Comparison of ENCODE assay signal across 10 cellular contexts in genomic region chr7:27191716-27192545, GRCh38. TPM values are rescaled to one million over a fixed set of nuclear protein-coding genes. Genes with fewer than 3 reads are reported as not detected.
DNase-seq lines count a peak whose midpoint lies in the region; FAIRE-seq and TF ChIP-seq lines count a peak whose summit lies in the region.
"Had no signal": no experiment of that assay in that cellular context is flagged by ENCODE, and none has a peak within 500 bp of the region (broad histone marks: within the 10 kb centered on the region; RNA-seq: fewer than 3 reads in every experiment).

No MANE protein-coding gene starts in this region.

- peaks cover 2% of the 10 kb centered on the region; the same call in 1 of the 2 replicates for H3F3A ChIP-seq in GM23248 (ENCODE audit: insufficient read depth)

- DNase-seq in GM23248: no peak
- DNase-seq in activated CD4-positive, alpha-beta memory T cell treated with anti-CD3 and anti-CD28 coated beads for 36 hours: no peak
- no peak for DNase-seq in keratinocyte (ENCODE audit: low read depth, low spot score)
- DNase-seq in activated T-helper 1 cell treated with anti-CD3 and anti-CD28 coated beads, Interleukin-12 subunit alpha, Interleukin-12 subunit beta, Interleukin-2, Interleukin-4 antibody, amounts not matched to agents 30 ng/mL and 10 ng/mL and 1 ng/mL, durations not matched to agents 14 hours and 24 hours and 36 hours (ENCODE audit: low spot score): no peak
- no peak for DNase-seq in activated T-helper 2 cell treated with anti-CD3 and anti-CD28 coated beads, Interferon-gamma antibody, Interleukin-2, Interleukin-4, amounts not matched to agents 10 μg/mL and 5 μg/mL and 100 μg/mL, durations not matched to agents 14 hours and 24 hours and 36 hours (ENCODE audit: low spot score)
- no peak for DNase-seq in SKM-1 (lab: John Stamatoyannopoulos, UW; ENCODE audit: unreplicated experiment)
- DNase-seq in AG08396 (ENCODE audit: low spot score): no peak

- H3K27ac Mint-ChIP-seq in activated CD4-positive, alpha-beta memory T cell treated with anti-CD3 and anti-CD28 coated beads for 36 hours: no peak overlapping the region
- no peak overlapping the region for H3K27ac Mint-ChIP-seq in activated T-helper 1 cell treated with anti-CD3 and anti-CD28 coated beads, Interleukin-12 subunit alpha, Interleukin-12 subunit beta, Interleukin-2, Interleukin-4 antibody, amounts not matched to agents 30 ng/mL and 10 ng/mL and 1 ng/mL, durations not matched to agents 14 hours and 24 hours and 36 hours
- no peak overlapping the region for H3K27ac Mint-ChIP-seq in activated T-helper 2 cell treated with anti-CD3 and anti-CD28 coated beads, Interferon-gamma antibody, Interleukin-2, Interleukin-4, amounts not matched to agents 10 μg/mL and 5 μg/mL and 100 μg/mL, durations not matched to agents 14 hours and 24 hours and 36 hours
- H3K27ac Mint-ChIP-seq: progenitor cell of endocrine pancreas had no signal

- H3K4me1 ChIP-seq in GM23248 (ENCODE audit: insufficient read depth) (no peaks in the 10 kb centered on the region), keratinocyte (ENCODE audit: control insufficient read depth, extremely low read depth, insufficient read depth, low read length) (peaks cover 6% of the 10 kb centered on the region), skeletal muscle tissue (ENCODE audit: control insufficient read depth in 3 of 3, insufficient read depth in 3 of 3, low read length in 3 of 3) (peaks cover 2 to 42% (median 16%) of the 10 kb centered on the region in 3 donors)

- no peaks in the 10 kb centered on the region for H3K9me3 Mint-ChIP-seq in activated CD4-positive, alpha-beta memory T cell treated with anti-CD3 and anti-CD28 coated beads for 36 hours
- H3K9me3 Mint-ChIP-seq in activated T-helper 1 cell treated with anti-CD3 and anti-CD28 coated beads, Interleukin-12 subunit alpha, Interleukin-12 subunit beta, Interleukin-2, Interleukin-4 antibody, amounts not matched to agents 30 ng/mL and 10 ng/mL and 1 ng/mL, durations not matched to agents 14 hours and 24 hours and 36 hours: no peaks in the 10 kb centered on the region
- H3K9me3 Mint-ChIP-seq in activated T-helper 2 cell treated with anti-CD3 and anti-CD28 coated beads, Interferon-gamma antibody, Interleukin-2, Interleukin-4, amounts not matched to agents 10 μg/mL and 5 μg/mL and 100 μg/mL, durations not matched to agents 14 hours and 24 hours and 36 hours: no peaks in the 10 kb centered on the region

- FAIRE-seq in keratinocyte (lab: Jason Lieb, UNC): no peak

- H3K27ac ChIP-seq in GM23248 (no peak overlapping the region), keratinocyte (ENCODE audit: control insufficient read depth, insufficient read depth, low read length) (no peak overlapping the region), skeletal muscle tissue (ENCODE audit: low read depth, low read length) (peak overlapping the region; percentile 56)

- H3K79me2 ChIP-seq in GM23248 (ENCODE audit: insufficient read depth): no peaks in the 10 kb centered on the region
- no peaks in the 10 kb centered on the region for H3K79me2 ChIP-seq in keratinocyte (ENCODE audit: control insufficient read depth, insufficient read depth, low read length)

- H3K36me3 Mint-ChIP-seq in activated CD4-positive, alpha-beta memory T cell treated with anti-CD3 and anti-CD28 coated beads for 36 hours: no peaks in the 10 kb centered on the region
- no peaks in the 10 kb centered on the region for H3K36me3 Mint-ChIP-seq in activated T-helper 1 cell treated with anti-CD3 and anti-CD28 coated beads, Interleukin-12 subunit alpha, Interleukin-12 subunit beta, Interleukin-2, Interleukin-4 antibody, amounts not matched to agents 30 ng/mL and 10 ng/mL and 1 ng/mL, durations not matched to agents 14 hours and 24 hours and 36 hours (ENCODE audit: low read depth)
- no peaks in the 10 kb centered on the region for H3K36me3 Mint-ChIP-seq in activated T-helper 2 cell treated with anti-CD3 and anti-CD28 coated beads, Interferon-gamma antibody, Interleukin-2, Interleukin-4, amounts not matched to agents 10 μg/mL and 5 μg/mL and 100 μg/mL, durations not matched to agents 14 hours and 24 hours and 36 hours (ENCODE audit: low read depth)

- H3K4me1 Mint-ChIP-seq in activated CD4-positive, alpha-beta memory T cell treated with anti-CD3 and anti-CD28 coated beads for 36 hours (ENCODE audit: low read depth): peaks cover 36% of the 10 kb centered on the region
- no peaks in the 10 kb centered on the region for H3K4me1 Mint-ChIP-seq in activated T-helper 1 cell treated with anti-CD3 and anti-CD28 coated beads, Interleukin-12 subunit alpha, Interleukin-12 subunit beta, Interleukin-2, Interleukin-4 antibody, amounts not matched to agents 30 ng/mL and 10 ng/mL and 1 ng/mL, durations not matched to agents 14 hours and 24 hours and 36 hours (ENCODE audit: low read depth)
- H3K4me1 Mint-ChIP-seq in activated T-helper 2 cell treated with anti-CD3 and anti-CD28 coated beads, Interferon-gamma antibody, Interleukin-2, Interleukin-4, amounts not matched to agents 10 μg/mL and 5 μg/mL and 100 μg/mL, durations not matched to agents 14 hours and 24 hours and 36 hours (ENCODE audit: low read depth): peaks cover 8% of the 10 kb centered on the region

- no peaks in the 10 kb centered on the region for H3K9me2 ChIP-seq in GM23248 (ENCODE audit: insufficient read depth)

- H3K9me3 ChIP-seq in GM23248 (ENCODE audit: low read depth) (no peaks in the 10 kb centered on the region), keratinocyte (ENCODE audit: control insufficient read depth, low read depth, low read length) (no peaks in the 10 kb centered on the region), skeletal muscle tissue (ENCODE audit: control insufficient read depth in 3 of 3, low read length in 3 of 3) (no peaks in the 10 kb centered on the region)

- H3K4me3 ChIP-seq in GM23248 (peak overlapping the region; percentile 74), keratinocyte (ENCODE audit: control insufficient read depth in 2 of 3, extremely low read depth in 1 of 3, insufficient read depth in 2 of 3, low read depth in 1 of 3, low read length in 3 of 3) (no peak overlapping the region), skeletal muscle tissue (ENCODE audit: low read length in 3 of 3) (peak overlapping the region in 2 of 3 donors; percentile 51 to 78)

- peak overlapping the region; percentile 84 for H2AFZ ChIP-seq in GM23248
- no peak overlapping the region for H2AFZ ChIP-seq in keratinocyte (ENCODE audit: control insufficient read depth, low read length)

- intact Hi-C loops in activated CD4-positive, alpha-beta memory T cell treated with anti-CD3 and anti-CD28 coated beads for 36 hours (cut with micrococcal nuclease): no loop called here
- intact Hi-C loops in activated T-helper 1 cell treated with anti-CD3 and anti-CD28 coated beads, Interleukin-12 subunit alpha, Interleukin-12 subunit beta, Interleukin-2, Interleukin-4 antibody, amounts not matched to agents 30 ng/mL and 10 ng/mL and 1 ng/mL, durations not matched to agents 14 hours and 24 hours and 36 hours (cut with micrococcal nuclease): loop anchor here (10.0 kb wide), 1 partner anchor 1337 kb away; no protein-coding TSS in a partner anchor
- intact Hi-C loops in activated T-helper 2 cell treated with anti-CD3 and anti-CD28 coated beads, Interferon-gamma antibody, Interleukin-2, Interleukin-4, amounts not matched to agents 10 μg/mL and 5 μg/mL and 100 μg/mL, durations not matched to agents 14 hours and 24 hours and 36 hours (cut with micrococcal nuclease): loop anchor here (10.0 kb wide), 1 partner anchor 593 kb away; no protein-coding TSS in a partner anchor

- 90 to 94% methylated on average over 36 to 43 of the region's 43 CpGs for WGBS in GM23248 (ENCODE audit: low coverage in 1 of 2, low lambda C conversion rate in 2 of 2, missing lambda C conversion rate in 2 of 2), 2 experiments

- H3K9me1 ChIP-seq in keratinocyte (ENCODE audit: control insufficient read depth, extremely low read depth, insufficient read depth, low read length): no peaks in the 10 kb centered on the region

- dilution Hi-C loops in keratinocyte (cut with MboI; ENCODE audit: extremely low pct_ligation_motif_present, low sequenced_read_pairs): no loop called here

- H4K20me1 ChIP-seq in GM23248 (ENCODE audit: insufficient read depth) (no peaks in the 10 kb centered on the region), keratinocyte (ENCODE audit: control insufficient read depth, extremely low read depth, insufficient read depth, low read length) (no peaks in the 10 kb centered on the region)

- POLR2A ChIA-PET in activated CD4-positive, alpha-beta memory T cell treated with anti-CD3 and anti-CD28 coated beads for 36 hours (lab: Charles Lee): no interaction called here

- H3K36me3 ChIP-seq in GM23248 (ENCODE audit: low read depth): no peaks in the 10 kb centered on the region
- no peaks in the 10 kb centered on the region for H3K36me3 ChIP-seq in keratinocyte (ENCODE audit: control insufficient read depth in 2 of 2, extremely low read depth in 1 of 2, insufficient read depth in 2 of 2, low read length in 2 of 2)
- no peaks in the 10 kb centered on the region for H3K36me3 ChIP-seq in skeletal muscle tissue (ENCODE audit: control insufficient read depth in 3 of 3, insufficient read depth in 3 of 3, low read length in 3 of 3)

- peaks cover 78% of the 10 kb centered on the region for H3K27me3 Mint-ChIP-seq in activated CD4-positive, alpha-beta memory T cell treated with anti-CD3 and anti-CD28 coated beads for 36 hours
- H3K27me3 Mint-ChIP-seq in activated T-helper 1 cell treated with anti-CD3 and anti-CD28 coated beads, Interleukin-12 subunit alpha, Interleukin-12 subunit beta, Interleukin-2, Interleukin-4 antibody, amounts not matched to agents 30 ng/mL and 10 ng/mL and 1 ng/mL, durations not matched to agents 14 hours and 24 hours and 36 hours (ENCODE audit: insufficient read depth): peaks cover 85% of the 10 kb centered on the region
- H3K27me3 Mint-ChIP-seq in activated T-helper 2 cell treated with anti-CD3 and anti-CD28 coated beads, Interferon-gamma antibody, Interleukin-2, Interleukin-4, amounts not matched to agents 10 μg/mL and 5 μg/mL and 100 μg/mL, durations not matched to agents 14 hours and 24 hours and 36 hours (ENCODE audit: low read depth): peaks cover 88% of the 10 kb centered on the region

- H3K27me3 ChIP-seq in GM23248 (replicated peaks; ENCODE audit: insufficient read depth) (no peaks in the 10 kb centered on the region), keratinocyte (ENCODE audit: control insufficient read depth, extremely low read depth, insufficient read depth, low read length) (peaks cover 94% of the 10 kb centered on the region), skeletal muscle tissue (ENCODE audit: control insufficient read depth in 3 of 3, insufficient read depth in 3 of 3, low read length in 3 of 3) (peaks cover 20 to 71% (median 32%) of the 10 kb centered on the region in 3 donors)

- H3K4me2 ChIP-seq in GM23248 (ENCODE audit: unreplicated experiment) (peak overlapping the region; percentile 83), keratinocyte (ENCODE audit: control insufficient read depth, extremely low read depth, insufficient read depth, low read depth, low read length) (peak overlapping the region; percentile 79)

- CTCF ChIA-PET in activated CD4-positive, alpha-beta memory T cell treated with anti-CD3 and anti-CD28 coated beads for 36 hours (lab: Charles Lee): interaction anchor here (0.7 to 3.5 kb wide), 6 partner anchors 12 to 729 kb away, joined by 3 to 15 read pairs (median 4); no protein-coding TSS in a partner anchor

- no peak for TF ChIP-seq CTCF in keratinocyte (optimal IDR thresholded peaks at IDR 0.05 in 1 of 3, IDR thresholded peaks at IDR 0.05 in 1 of 3, conservative IDR thresholded peaks at IDR 0.05 in 1 of 3; ENCODE audit: extremely low read depth in 1 of 3, insufficient read depth in 2 of 3, low read length in 3 of 3)

- in situ Hi-C loops in GM23248 (cut with MboI): loop anchor here (10.0 kb wide), 1 partner anchor 903 kb away; no protein-coding TSS in a partner anchor

- H3K9ac ChIP-seq in GM23248 (peak overlapping the region; percentile 74), keratinocyte (ENCODE audit: control insufficient read depth, extremely low read depth, insufficient read depth, low read length) (no peak overlapping the region), skeletal muscle tissue (ENCODE audit: low read depth in 1 of 3, low read length in 3 of 3) (peak overlapping the region in 2 of 3 donors; percentile 56 to 92)

- peak overlapping the region; percentile 32 for H3K4me3 Mint-ChIP-seq in activated CD4-positive, alpha-beta memory T cell treated with anti-CD3 and anti-CD28 coated beads for 36 hours
- no peak overlapping the region for H3K4me3 Mint-ChIP-seq in activated T-helper 1 cell treated with anti-CD3 and anti-CD28 coated beads, Interleukin-12 subunit alpha, Interleukin-12 subunit beta, Interleukin-2, Interleukin-4 antibody, amounts not matched to agents 30 ng/mL and 10 ng/mL and 1 ng/mL, durations not matched to agents 14 hours and 24 hours and 36 hours
- no peak overlapping the region for H3K4me3 Mint-ChIP-seq in activated T-helper 2 cell treated with anti-CD3 and anti-CD28 coated beads, Interferon-gamma antibody, Interleukin-2, Interleukin-4, amounts not matched to agents 10 μg/mL and 5 μg/mL and 100 μg/mL, durations not matched to agents 14 hours and 24 hours and 36 hours (ENCODE audit: low read depth)

RNA-seq across cellular contexts. Expression of gene HOXA11, which starts 6.9 kb away (rescaled TPM):
- 8.3 and 10.5 TPM in 2 replicates for total RNA-seq in GM23248 (2014; rRNA removed; shearing (Covaris generic))
- polyA plus RNA-seq in GM23248 (2016; fragmentation: Nextera tagmentation; extraction: Ambion mirVana) (8.0 and 8.4 TPM in 2 replicates), keratinocyte (0.07 to 0.18 TPM (median 0.14 TPM) in 3 replicates)
- not detected for total RNA-seq in activated CD4-positive, alpha-beta memory T cell treated with anti-CD3 and anti-CD28 coated beads for 36 hours
- not detected for polyA plus RNA-seq in keratinocyte (2011; ENCODE audit: low read depth)
- 0.17 and 0.19 TPM in 2 replicates for polyA plus RNA-seq in keratinocyte (2011; cell fraction: cytosol; rRNA removed)
- polyA plus RNA-seq in keratinocyte (2011; cell fraction: nucleus; rRNA removed): 0.13 TPM in 2 replicates
- 0.16 and 0.27 TPM in 2 replicates for polyA plus RNA-seq in keratinocyte (2012; ENCODE audit: low replicate concordance)
- not detected in 3 replicates for polyA minus RNA-seq in keratinocyte
- not detected for polyA minus RNA-seq in keratinocyte (2011; cell fraction: cytosol; rRNA and poly(A)+ RNA removed)
- polyA minus RNA-seq in keratinocyte (2011; cell fraction: nucleus; rRNA and poly(A)+ RNA removed): not detected in 2 replicates
- total RNA-seq in skeletal muscle tissue: 2.1 TPM
- total RNA-seq in activated T-helper 1 cell treated with anti-CD3 and anti-CD28 coated beads, Interleukin-12 subunit alpha, Interleukin-12 subunit beta, Interleukin-2, Interleukin-4 antibody, amounts not matched to agents 30 ng/mL and 10 ng/mL and 1 ng/mL, durations not matched to agents 14 hours and 24 hours and 36 hours: not detected in 2 replicates
- not detected in 2 replicates for total RNA-seq in activated T-helper 2 cell treated with anti-CD3 and anti-CD28 coated beads, Interferon-gamma antibody, Interleukin-2, Interleukin-4, amounts not matched to agents 10 μg/mL and 5 μg/mL and 100 μg/mL, durations not matched to agents 14 hours and 24 hours and 36 hours
- total RNA-seq: progenitor cell of endocrine pancreas, temporal lobe had no signal

RNA-seq across cellular contexts. Expression of gene HOXA13, which starts 8.0 kb away (rescaled TPM):
- total RNA-seq in GM23248 (2014; rRNA removed; shearing (Covaris generic)): 0.13 and 0.43 TPM in 2 replicates
- polyA plus RNA-seq in GM23248 (2016; fragmentation: Nextera tagmentation; extraction: Ambion mirVana) (0.13 and 0.15 TPM in 2 replicates), keratinocyte (not detected in 3 replicates)
- not detected for total RNA-seq in activated CD4-positive, alpha-beta memory T cell treated with anti-CD3 and anti-CD28 coated beads for 36 hours
- polyA plus RNA-seq in keratinocyte (2011; ENCODE audit: low read depth): not detected
- polyA plus RNA-seq in keratinocyte (2011; cell fraction: cytosol; rRNA removed): not detected in 2 replicates
- polyA plus RNA-seq in keratinocyte (2011; cell fraction: nucleus; rRNA removed): not detected in 2 replicates
- not detected in 2 replicates for polyA plus RNA-seq in keratinocyte (2012; ENCODE audit: low replicate concordance)
- not detected in 3 replicates for polyA minus RNA-seq in keratinocyte
- polyA minus RNA-seq in keratinocyte (2011; cell fraction: cytosol; rRNA and poly(A)+ RNA removed): not detected
- polyA minus RNA-seq in keratinocyte (2011; cell fraction: nucleus; rRNA and poly(A)+ RNA removed): not detected in 2 replicates
- 0.52 TPM for total RNA-seq in skeletal muscle tissue
- not detected in 2 replicates for total RNA-seq in activated T-helper 1 cell treated with anti-CD3 and anti-CD28 coated beads, Interleukin-12 subunit alpha, Interleukin-12 subunit beta, Interleukin-2, Interleukin-4 antibody, amounts not matched to agents 30 ng/mL and 10 ng/mL and 1 ng/mL, durations not matched to agents 14 hours and 24 hours and 36 hours
- not detected in 2 replicates for total RNA-seq in activated T-helper 2 cell treated with anti-CD3 and anti-CD28 coated beads, Interferon-gamma antibody, Interleukin-2, Interleukin-4, amounts not matched to agents 10 μg/mL and 5 μg/mL and 100 μg/mL, durations not matched to agents 14 hours and 24 hours and 36 hours
- total RNA-seq: progenitor cell of endocrine pancreas, temporal lobe had no signal

RNA-seq across cellular contexts. Expression of gene HOXA10, which starts 17.8 kb away (rescaled TPM):
- 27.4 and 29.3 TPM in 2 replicates for total RNA-seq in GM23248 (2014; rRNA removed; shearing (Covaris generic))
- 27.1 and 28.0 TPM in 2 replicates for polyA plus RNA-seq in GM23248 (2016; fragmentation: Nextera tagmentation; extraction: Ambion mirVana)
- not detected for total RNA-seq in activated CD4-positive, alpha-beta memory T cell treated with anti-CD3 and anti-CD28 coated beads for 36 hours
- polyA plus RNA-seq in keratinocyte: 1.6 to 4.5 TPM (median 2.4 TPM) in 3 replicates
- polyA plus RNA-seq in keratinocyte (2011; ENCODE audit: low read depth): 0.40 TPM
- polyA plus RNA-seq in keratinocyte (2011; cell fraction: cytosol; rRNA removed): 2.0 and 2.2 TPM in 2 replicates
- polyA plus RNA-seq in keratinocyte (2011; cell fraction: nucleus; rRNA removed): 2.0 and 2.1 TPM in 2 replicates
- polyA plus RNA-seq in keratinocyte (2012; ENCODE audit: low replicate concordance): 2.5 and 9.5 TPM in 2 replicates
- polyA minus RNA-seq in keratinocyte: 1.9 to 5.1 TPM (median 3.0 TPM) in 3 replicates
- not detected for polyA minus RNA-seq in keratinocyte (2011; cell fraction: cytosol; rRNA and poly(A)+ RNA removed)
- polyA minus RNA-seq in keratinocyte (2011; cell fraction: nucleus; rRNA and poly(A)+ RNA removed): 0.47 and 0.84 TPM in 2 replicates
- 13.6 TPM for total RNA-seq in skeletal muscle tissue
- total RNA-seq in activated T-helper 1 cell treated with anti-CD3 and anti-CD28 coated beads, Interleukin-12 subunit alpha, Interleukin-12 subunit beta, Interleukin-2, Interleukin-4 antibody, amounts not matched to agents 30 ng/mL and 10 ng/mL and 1 ng/mL, durations not matched to agents 14 hours and 24 hours and 36 hours: not detected in 2 replicates
- total RNA-seq in activated T-helper 2 cell treated with anti-CD3 and anti-CD28 coated beads, Interferon-gamma antibody, Interleukin-2, Interleukin-4, amounts not matched to agents 10 μg/mL and 5 μg/mL and 100 μg/mL, durations not matched to agents 14 hours and 24 hours and 36 hours: not detected in 2 replicates
- total RNA-seq: progenitor cell of endocrine pancreas, temporal lobe had no signal

RNA-seq across cellular contexts. Expression of gene HOXA9, which starts 26.6 kb away (rescaled TPM):
- total RNA-seq in GM23248 (2014; rRNA removed; shearing (Covaris generic)): 32.1 and 43.7 TPM in 2 replicates
- polyA plus RNA-seq in GM23248 (2016; fragmentation: Nextera tagmentation; extraction: Ambion mirVana) (26.9 and 28.3 TPM in 2 replicates), keratinocyte (9.0 to 40.5 TPM (median 28.1 TPM) in 3 replicates)
- under 1 TPM in 1 of 2 experiments, not detected in 1; 0.19 TPM for total RNA-seq in activated CD4-positive, alpha-beta memory T cell treated with anti-CD3 and anti-CD28 coated beads for 36 hours
- 76.1 TPM for polyA plus RNA-seq in keratinocyte (2011; ENCODE audit: low read depth)
- polyA plus RNA-seq in keratinocyte (2011; cell fraction: cytosol; rRNA removed): 20.4 and 23.2 TPM in 2 replicates
- 22.3 and 31.4 TPM in 2 replicates for polyA plus RNA-seq in keratinocyte (2011; cell fraction: nucleus; rRNA removed)
- polyA plus RNA-seq in keratinocyte (2012; ENCODE audit: low replicate concordance): 21.1 and 27.0 TPM in 2 replicates
- polyA minus RNA-seq in keratinocyte: 1.5 to 5.7 TPM (median 4.0 TPM) in 3 replicates
- 9.4 TPM for polyA minus RNA-seq in keratinocyte (2011; cell fraction: cytosol; rRNA and poly(A)+ RNA removed)
- 2.2 and 3.8 TPM in 2 replicates for polyA minus RNA-seq in keratinocyte (2011; cell fraction: nucleus; rRNA and poly(A)+ RNA removed)
- 7.8 TPM for total RNA-seq in skeletal muscle tissue
- not detected in 2 replicates for total RNA-seq in activated T-helper 1 cell treated with anti-CD3 and anti-CD28 coated beads, Interleukin-12 subunit alpha, Interleukin-12 subunit beta, Interleukin-2, Interleukin-4 antibody, amounts not matched to agents 30 ng/mL and 10 ng/mL and 1 ng/mL, durations not matched to agents 14 hours and 24 hours and 36 hours
- total RNA-seq in activated T-helper 2 cell treated with anti-CD3 and anti-CD28 coated beads, Interferon-gamma antibody, Interleukin-2, Interleukin-4, amounts not matched to agents 10 μg/mL and 5 μg/mL and 100 μg/mL, durations not matched to agents 14 hours and 24 hours and 36 hours: not detected in 2 replicates
- total RNA-seq: progenitor cell of endocrine pancreas had no signal

RNA-seq across cellular contexts. Expression of gene HOXA7, which starts 35.5 kb away (rescaled TPM):
- total RNA-seq in GM23248 (2014; rRNA removed; shearing (Covaris generic)): 3.4 and 6.6 TPM in 2 replicates
- polyA plus RNA-seq in GM23248 (2016; fragmentation: Nextera tagmentation; extraction: Ambion mirVana): 14.3 and 15.8 TPM in 2 replicates
- total RNA-seq in activated CD4-positive, alpha-beta memory T cell treated with anti-CD3 and anti-CD28 coated beads for 36 hours: not detected
- polyA plus RNA-seq in keratinocyte: 3.8 to 13.5 TPM (median 8.1 TPM) in 3 replicates
- 4.9 TPM for polyA plus RNA-seq in keratinocyte (2011; ENCODE audit: low read depth)
- 7.4 and 9.8 TPM in 2 replicates for polyA plus RNA-seq in keratinocyte (2011; cell fraction: cytosol; rRNA removed)
- 5.2 and 6.0 TPM in 2 replicates for polyA plus RNA-seq in keratinocyte (2011; cell fraction: nucleus; rRNA removed)
- polyA plus RNA-seq in keratinocyte (2012; ENCODE audit: low replicate concordance): 3.9 and 14.3 TPM in 2 replicates
- polyA minus RNA-seq in keratinocyte: 4.5 to 4.9 TPM (median 4.8 TPM) in 3 replicates
- 11.9 TPM for polyA minus RNA-seq in keratinocyte (2011; cell fraction: cytosol; rRNA and poly(A)+ RNA removed)
- 2.0 and 2.3 TPM in 2 replicates for polyA minus RNA-seq in keratinocyte (2011; cell fraction: nucleus; rRNA and poly(A)+ RNA removed)
- 1.6 TPM for total RNA-seq in skeletal muscle tissue
- total RNA-seq in activated T-helper 1 cell treated with anti-CD3 and anti-CD28 coated beads, Interleukin-12 subunit alpha, Interleukin-12 subunit beta, Interleukin-2, Interleukin-4 antibody, amounts not matched to agents 30 ng/mL and 10 ng/mL and 1 ng/mL, durations not matched to agents 14 hours and 24 hours and 36 hours: not detected in 2 replicates
- not detected in 2 replicates for total RNA-seq in activated T-helper 2 cell treated with anti-CD3 and anti-CD28 coated beads, Interferon-gamma antibody, Interleukin-2, Interleukin-4, amounts not matched to agents 10 μg/mL and 5 μg/mL and 100 μg/mL, durations not matched to agents 14 hours and 24 hours and 36 hours
- total RNA-seq: temporal lobe had no signal

Comparison
In these comparisons a context has a peak if more than half of its experiments do, and no peak if none do; other contexts are left out.
1. H3K4me3 ChIP-seq: peak in GM23248 (single experiment) and skeletal muscle tissue (2 of 3); none in keratinocyte (0 of 3).
2. RNA of gene HOXA10, which starts 17.8 kb away (total RNA-seq): 27.4 to 29.3 TPM in GM23248 and 13.6 TPM in skeletal muscle tissue (single experiment); not detected in activated CD4-positive, alpha-beta memory T cell treated with anti-CD3 and anti-CD28 coated beads for 36 hours, not detected in activated T-helper 1 cell treated with anti-CD3 and anti-CD28 coated beads, Interleukin-12 subunit alpha, Interleukin-12 subunit beta, Interleukin-2, Interleukin-4 antibody, amounts not matched to agents 30 ng/mL and 10 ng/mL and 1 ng/mL, durations not matched to agents 14 hours and 24 hours and 36 hours and not detected in activated T-helper 2 cell treated with anti-CD3 and anti-CD28 coated beads, Interferon-gamma antibody, Interleukin-2, Interleukin-4, amounts not matched to agents 10 μg/mL and 5 μg/mL and 100 μg/mL, durations not matched to agents 14 hours and 24 hours and 36 hours; every median in the first group is over 10 times any median in the second.